ENCODE assay signal across 11 cellular contexts in the genomic region with DNA sequence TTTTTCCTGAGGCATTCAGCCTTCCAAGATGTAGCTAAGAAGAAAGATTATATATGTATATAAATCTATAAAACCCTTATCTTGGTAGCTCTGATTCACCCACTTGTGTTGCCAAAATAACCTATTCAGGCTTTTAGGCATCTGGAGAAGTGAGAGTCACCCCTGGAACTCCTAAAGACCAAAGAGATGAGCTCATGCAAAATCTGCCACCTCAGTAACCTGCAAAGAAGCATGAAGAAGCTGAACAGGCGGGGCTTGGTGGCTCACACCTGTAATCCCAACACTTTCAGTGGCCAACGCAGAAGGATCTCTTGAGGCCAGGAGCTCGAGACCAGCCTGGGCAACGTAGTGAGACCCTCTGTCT.
DNase-seq lines count a peak whose midpoint lies in the region; ATAC-seq, FAIRE-seq and TF ChIP-seq lines count a peak whose summit lies in the region.
"Had no signal": no experiment of that assay in that cellular context is flagged by ENCODE, and none has a peak within 500 bp of the region (broad histone marks: within the 10 kb centered on the region; RNA-seq: fewer than 3 reads in every experiment).

No MANE protein-coding gene starts in this region.

- ATAC-seq in HCT116 (no peak), HG03025 (IDR thresholded peaks at IDR 0.05; ENCODE audit: low FRiP score, unreplicated experiment) (no peak)

- H3K36me3 ChIP-seq in HCT116 (ENCODE audit: control insufficient read depth in 1 of 2, insufficient read depth in 2 of 2, low read length in 2 of 2), result no peaks in the 10 kb centered on the region

- TF ChIP-seq RAD21 in HCT116 (IDR thresholded peaks at IDR 0.05; ENCODE audit: low read depth), result no peak

- CTCF ChIA-PET in HCT116 (lab: Charles Lee), result no interaction called here

- POLR2A ChIA-PET in HCT116 (lab: Charles Lee), result no interaction called here

- no peaks in the 10 kb centered on the region for H3K9me2 ChIP-seq in HCT116 (ENCODE audit: insufficient read depth)

- no peak overlapping the region for H3K9ac ChIP-seq in HCT116 (ENCODE audit: low read length)

- TF ChIP-seq CTCF in HCT116 (IDR thresholded peaks at IDR 0.05 in 2 of 3, conservative IDR thresholded peaks at IDR 0.05 in 1 of 3; ENCODE audit: borderline replicate concordance in 1 of 3, insufficient read depth in 1 of 3, low read depth in 2 of 3, low read length in 2 of 3), result no peak

- H3K4me1 ChIP-seq in HCT116 (ENCODE audit: control insufficient read depth in 1 of 2, insufficient read depth in 2 of 2, low read length in 2 of 2), result peaks cover 6 to 28% of the 10 kb centered on the region in 2 experiments; a peak in 3 of 4 replicates

- H3K79me2 ChIP-seq in HCT116 (ENCODE audit: insufficient read depth, low read length), result no peaks in the 10 kb centered on the region

- no peak overlapping the region for H2AFZ ChIP-seq in HCT116 (ENCODE audit: low read depth, low read length, poor library complexity, severe bottlenecking)

- peak overlapping the region; percentile 29; the same call in 1 of the 2 replicates for H3K4me2 ChIP-seq in HCT116 (ENCODE audit: low read length)

- no peaks in the 10 kb centered on the region for H3K27me3 ChIP-seq in HCT116 (ENCODE audit: insufficient read depth, low read length)

- H4K20me1 ChIP-seq in HCT116 (ENCODE audit: insufficient read depth), result no peaks in the 10 kb centered on the region

- intact Hi-C loops in HCT116 (cut with micrococcal nuclease), result no loop called here

- no TSS peak for BruUV-seq in HCT116 (replicated peaks; lab: Mats Ljungman, UMichigan)

- H3K9me3 ChIP-seq in HCT116 (ENCODE audit: control insufficient read depth in 1 of 2, insufficient read depth in 1 of 2, low read depth in 1 of 2, low read length in 2 of 2), result no peaks in the 10 kb centered on the region

- H3K27ac ChIP-seq in HCT116 (ENCODE audit: low read depth, low read length), result no peak overlapping the region
- H3K27ac ChIP-seq in epithelial cell of prostate, result peak overlapping the region; percentile 63
- H3K27ac ChIP-seq in skin epidermis, result peak overlapping the region in 13 of 21 experiments; percentile 15 to 76 (median 59)

- no peak for TF ChIP-seq POLR2A in HCT116 (IDR thresholded peaks at IDR 0.05; ENCODE audit: borderline replicate concordance, extremely low read depth, insufficient read depth, insufficient read length)

- no peak for FAIRE-seq in RCC 7860 (lab: Jason Lieb, UNC)

- H3K4me3 ChIP-seq in HCT116 (replicated peaks in 1 of 2; ENCODE audit: low read depth in 1 of 2, low read length in 2 of 2), result no peak overlapping the region
- H3K4me3 ChIP-seq in skin epidermis, result no peak overlapping the region

- RAD21 ChIA-PET in HCT116 (lab: Charles Lee; ENCODE audit: low non-redundant PET in 1 of 2, low total read pairs in 2 of 2, uncharacterized antibody in 2 of 2, unreplicated experiment in 2 of 2), result no interaction called here

- DNase-seq in HCT116 (ENCODE audit: low read depth, low spot score), result no peak
- peak; percentile 29 for DNase-seq in RCC 7860 (ENCODE audit: low spot score)
- peak; percentile 56 for DNase-seq in epithelial cell of prostate (ENCODE audit: low read depth, low spot score)
- DNase-seq in activated gamma-delta T cell (lab: John Stamatoyannopoulos, UW), result no peak
- DNase-seq in anterior cingulate cortex (lab: John Stamatoyannopoulos, UW), result no peak
- no peak for DNase-seq in NCI-H1105 (lab: John Stamatoyannopoulos, UW)
- DNase-seq: activated CD4-positive, alpha-beta T cell treated with anti-CD3 and anti-CD28 coated beads, Interleukin-2, amount 50 U/mL, for 1 hour; central memory CD4-positive, alpha-beta T cell; DMS79 had no signal

TF ChIP-seq in HCT116, 20 proteins besides CTCF, POLR2A, EP300 and RAD21:
- TF ChIP-seq SP1 (IDR thresholded peaks at IDR 0.05; ENCODE audit: low read depth) (no peak), SRF (IDR thresholded peaks at IDR 0.05; ENCODE audit: low read depth) (no peak), CBX3 (IDR thresholded peaks at IDR 0.05; ENCODE audit: low read depth) (no peak), ZFX (IDR thresholded peaks at IDR 0.05) (no peak), TCF7L2 (IDR thresholded peaks at IDR 0.05; ENCODE audit: borderline replicate concordance, extremely low read depth, insufficient read depth, insufficient read length) (no peak), FOSL1 (IDR thresholded peaks at IDR 0.05; ENCODE audit: low read depth) (no peak), EZH2phosphoT487 (IDR thresholded peaks at IDR 0.05; ENCODE audit: borderline replicate concordance) (no peak), JUND (IDR thresholded peaks at IDR 0.05) (no peak), CEBPB (IDR thresholded peaks at IDR 0.05; ENCODE audit: low read depth) (no peak), SIN3A (IDR thresholded peaks at IDR 0.05; ENCODE audit: low read depth) (no peak), YY1 (IDR thresholded peaks at IDR 0.05; ENCODE audit: extremely low read depth, insufficient replicate concordance, low read depth, low read length) (no peak), ELF1 (IDR thresholded peaks at IDR 0.05; ENCODE audit: borderline replicate concordance, low read depth) (no peak), EZH2 (IDR thresholded peaks at IDR 0.05) (no peak), ZNF274 (IDR thresholded peaks at IDR 0.05; ENCODE audit: low read depth, low read length) (no peak), EGR1 (IDR thresholded peaks at IDR 0.05; ENCODE audit: low read depth) (no peak), POLR2AphosphoS5 (IDR thresholded peaks at IDR 0.05; ENCODE audit: low read depth, low read length) (no peak)
- TF ChIP-seq, protein P1, sequence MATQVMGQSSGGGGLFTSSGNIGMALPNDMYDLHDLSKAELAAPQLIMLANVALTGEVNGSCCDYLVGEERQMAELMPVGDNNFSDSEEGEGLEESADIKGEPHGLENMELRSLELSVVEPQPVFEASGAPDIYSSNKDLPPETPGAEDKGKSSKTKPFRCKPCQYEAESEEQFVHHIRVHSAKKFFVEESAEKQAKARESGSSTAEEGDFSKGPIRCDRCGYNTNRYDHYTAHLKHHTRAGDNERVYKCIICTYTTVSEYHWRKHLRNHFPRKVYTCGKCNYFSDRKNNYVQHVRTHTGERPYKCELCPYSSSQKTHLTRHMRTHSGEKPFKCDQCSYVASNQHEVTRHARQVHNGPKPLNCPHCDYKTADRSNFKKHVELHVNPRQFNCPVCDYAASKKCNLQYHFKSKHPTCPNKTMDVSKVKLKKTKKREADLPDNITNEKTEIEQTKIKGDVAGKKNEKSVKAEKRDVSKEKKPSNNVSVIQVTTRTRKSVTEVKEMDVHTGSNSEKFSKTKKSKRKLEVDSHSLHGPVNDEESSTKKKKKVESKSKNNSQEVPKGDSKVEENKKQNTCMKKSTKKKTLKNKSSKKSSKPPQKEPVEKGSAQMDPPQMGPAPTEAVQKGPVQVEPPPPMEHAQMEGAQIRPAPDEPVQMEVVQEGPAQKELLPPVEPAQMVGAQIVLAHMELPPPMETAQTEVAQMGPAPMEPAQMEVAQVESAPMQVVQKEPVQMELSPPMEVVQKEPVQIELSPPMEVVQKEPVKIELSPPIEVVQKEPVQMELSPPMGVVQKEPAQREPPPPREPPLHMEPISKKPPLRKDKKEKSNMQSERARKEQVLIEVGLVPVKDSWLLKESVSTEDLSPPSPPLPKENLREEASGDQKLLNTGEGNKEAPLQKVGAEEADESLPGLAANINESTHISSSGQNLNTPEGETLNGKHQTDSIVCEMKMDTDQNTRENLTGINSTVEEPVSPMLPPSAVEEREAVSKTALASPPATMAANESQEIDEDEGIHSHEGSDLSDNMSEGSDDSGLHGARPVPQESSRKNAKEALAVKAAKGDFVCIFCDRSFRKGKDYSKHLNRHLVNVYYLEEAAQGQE (IDR thresholded peaks at IDR 0.05; ENCODE audit: low read depth), result no peak
- TF ChIP-seq, protein P2, sequence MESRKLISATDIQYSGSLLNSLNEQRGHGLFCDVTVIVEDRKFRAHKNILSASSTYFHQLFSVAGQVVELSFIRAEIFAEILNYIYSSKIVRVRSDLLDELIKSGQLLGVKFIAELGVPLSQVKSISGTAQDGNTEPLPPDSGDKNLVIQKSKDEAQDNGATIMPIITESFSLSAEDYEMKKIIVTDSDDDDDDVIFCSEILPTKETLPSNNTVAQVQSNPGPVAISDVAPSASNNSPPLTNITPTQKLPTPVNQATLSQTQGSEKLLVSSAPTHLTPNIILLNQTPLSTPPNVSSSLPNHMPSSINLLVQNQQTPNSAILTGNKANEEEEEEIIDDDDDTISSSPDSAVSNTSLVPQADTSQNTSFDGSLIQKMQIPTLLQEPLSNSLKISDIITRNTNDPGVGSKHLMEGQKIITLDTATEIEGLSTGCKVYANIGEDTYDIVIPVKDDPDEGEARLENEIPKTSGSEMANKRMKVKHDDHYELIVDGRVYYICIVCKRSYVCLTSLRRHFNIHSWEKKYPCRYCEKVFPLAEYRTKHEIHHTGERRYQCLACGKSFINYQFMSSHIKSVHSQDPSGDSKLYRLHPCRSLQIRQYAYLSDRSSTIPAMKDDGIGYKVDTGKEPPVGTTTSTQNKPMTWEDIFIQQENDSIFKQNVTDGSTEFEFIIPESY (IDR thresholded peaks at IDR 0.05; ENCODE audit: extremely low read depth, insufficient replicate concordance, low read length), result no peak
- TF ChIP-seq, protein P3, sequence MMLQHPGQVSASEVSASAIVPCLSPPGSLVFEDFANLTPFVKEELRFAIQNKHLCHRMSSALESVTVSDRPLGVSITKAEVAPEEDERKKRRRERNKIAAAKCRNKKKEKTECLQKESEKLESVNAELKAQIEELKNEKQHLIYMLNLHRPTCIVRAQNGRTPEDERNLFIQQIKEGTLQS (IDR thresholded peaks at IDR 0.05), result no peak

Comparison
In these comparisons a context has a peak if more than half of its experiments do, and no peak if none do; other contexts are left out.
1. DNase-seq: peak in RCC 7860 (single experiment) and epithelial cell of prostate (single experiment); none in HCT116 (single experiment), activated gamma-delta T cell (single experiment), anterior cingulate cortex (0 of 58) and NCI-H1105 (single experiment).